ENCODE assay signal across 1 cellular context in the genomic region with DNA sequence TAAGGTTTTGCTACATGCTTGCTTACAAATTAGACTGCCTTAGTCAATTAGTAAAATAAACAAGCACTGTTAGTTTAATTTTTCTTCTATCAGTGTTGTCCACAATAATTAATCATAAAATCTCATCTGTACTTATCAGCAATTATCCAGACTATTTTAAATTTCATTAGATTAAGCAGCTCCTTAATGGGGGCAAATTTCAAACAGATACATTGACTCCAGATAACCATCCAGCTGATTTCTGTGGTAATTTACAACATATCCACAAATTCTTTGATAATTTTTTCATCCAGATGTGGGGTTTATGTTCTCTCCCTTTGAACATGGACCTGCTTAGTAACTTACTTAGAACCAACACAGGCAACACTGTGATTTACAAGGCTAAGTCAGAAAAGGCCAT.
TF ChIP-seq lines count a peak whose summit lies in the region.

No MANE protein-coding gene starts in this region.

TF ChIP-seq in GM23338, 12 proteins besides CTCF, POLR2A, EP300 and RAD21 (continued from another document):
- TF ChIP-seq STAT1 (IDR thresholded peaks at IDR 0.05; ENCODE audit: unreplicated experiment) (no peak), ZNF114 (CRISPR knock-in tag; IDR thresholded peaks at IDR 0.05) (no peak)
